ENCODE assay signal across 13 cellular contexts in the genomic region with DNA sequence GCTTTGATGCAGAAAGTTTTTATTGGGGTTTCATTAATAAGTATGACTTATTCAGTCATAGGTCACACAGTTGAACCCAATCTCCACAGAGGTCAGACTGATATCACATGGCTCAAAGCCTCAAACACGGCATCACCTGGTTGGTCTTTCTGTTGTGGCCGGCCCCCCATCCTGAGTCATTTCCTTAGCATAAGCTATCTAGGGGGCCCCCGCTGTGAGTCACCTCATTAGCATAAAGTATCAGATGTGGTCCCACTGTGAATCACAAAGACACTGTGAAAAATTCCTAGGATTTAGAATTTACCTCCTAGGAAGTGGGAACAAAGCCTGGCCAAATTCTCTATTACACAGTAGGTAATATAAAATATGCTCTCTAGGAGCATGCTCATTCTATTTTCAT.
DNase-seq lines count a peak whose midpoint lies in the region; ATAC-seq, FAIRE-seq and TF ChIP-seq lines count a peak whose summit lies in the region.
"Had no signal": no experiment of that assay in that cellular context is flagged by ENCODE, and none has a peak within 500 bp of the region (broad histone marks: within the 10 kb centered on the region; RNA-seq: fewer than 3 reads in every experiment).

No MANE protein-coding gene starts in this region.

- no peaks in the 10 kb centered on the region for H3K9me3 ChIP-seq in tibial artery
- H3K9me3 ChIP-seq: A549 had no signal

- ATAC-seq in HG02870 (IDR thresholded peaks at IDR 0.05; ENCODE audit: unreplicated experiment), result peak; percentile 45
- ATAC-seq: A549; activated CD8-positive, alpha-beta memory T cell treated with anti-CD3 and anti-CD28 coated beads, Interleukin-2, amount 10 ng/mL, durations not matched to agents 7 days and 5 days had no signal

- DNase-seq in A172 (ENCODE audit: low spot score) (peak; percentile 96), RCC 7860 (ENCODE audit: low spot score) (peak; percentile 72), epithelial cell of esophagus (ENCODE audit: low read depth) (peak; percentile 37), tibial artery (no peak), NOMO-1 (lab: John Stamatoyannopoulos, UW; ENCODE audit: unreplicated experiment in 2 of 2) (no peak), hippocampal formation (lab: John Stamatoyannopoulos, UW) (no peak), DMS153 treated with DMSO at 0.1 percent for 48 hours (lab: John Stamatoyannopoulos, UW; ENCODE audit: unreplicated experiment) (no peak)
- DNase-seq: activated CD8-positive, alpha-beta memory T cell treated with anti-CD3 and anti-CD28 coated beads, Interleukin-2, amount 10 ng/mL, durations not matched to agents 7 days and 5 days; erythroblast; hypothalamus; NCI-H345 had no signal

- H3K4me1 ChIP-seq in tibial artery, result no peaks in the 10 kb centered on the region
- H3K4me1 ChIP-seq: A549 had no signal

- intact Hi-C loops in tibial artery (cut with DNase I; ENCODE audit: low total_unique reads), result no loop called here

- peak; percentile 83 for FAIRE-seq in RCC 7860 (lab: Jason Lieb, UNC)
- FAIRE-seq: A549 had no signal

- H3K27me3 ChIP-seq in tibial artery, result no peaks in the 10 kb centered on the region

- no peak for TF ChIP-seq CTCF in epithelial cell of esophagus (IDR thresholded peaks at IDR 0.05; ENCODE audit: insufficient read depth, low read depth, low read length, missing control alignments)
- no peak for TF ChIP-seq CTCF in tibial artery (IDR thresholded peaks at IDR 0.05)

- no peak overlapping the region for H3K4me3 ChIP-seq in epithelial cell of esophagus (ENCODE audit: low read length)
- H3K4me3 ChIP-seq in tibial artery, result no peak overlapping the region
- H3K4me3 ChIP-seq: A549 had no signal

- no peaks in the 10 kb centered on the region for H3K36me3 ChIP-seq in tibial artery

- H3K27ac ChIP-seq in tibial artery, result no peak overlapping the region
- H3K27ac ChIP-seq: A549 had no signal

Comparison
In these comparisons a context has a peak if more than half of its experiments do, and no peak if none do; other contexts are left out.
1. DNase-seq: peak in A172 (single experiment), RCC 7860 (single experiment) and epithelial cell of esophagus (single experiment); none in tibial artery (0 of 2), NOMO-1 (0 of 2), hippocampal formation (0 of 2) and DMS153 treated with DMSO at 0.1 percent for 48 hours (single experiment).